Comparison of ENCODE assay signal across 23 cellular contexts in genomic region chr6:164345340-164345739, GRCh38.
DNase-seq lines count a peak whose midpoint lies in the region; ATAC-seq, FAIRE-seq and TF ChIP-seq lines count a peak whose summit lies in the region.
"Had no signal": no experiment of that assay in that cellular context is flagged by ENCODE, and none has a peak within 500 bp of the region (broad histone marks: within the 10 kb centered on the region; RNA-seq: fewer than 3 reads in every experiment).

No MANE protein-coding gene starts in this region.

- DNase-seq in caudate nucleus (lab: John Stamatoyannopoulos, UW) = no peak
- peak; percentile 12 for DNase-seq in retina
- DNase-seq in GM12892 (ENCODE audit: insufficient read length) = no peak
- DNase-seq: activated CD4-positive, alpha-beta T cell treated with anti-CD3 and anti-CD28 coated beads, Interleukin-2, amount 50 U/mL, for 4 hours; activated gamma-delta T cell treated with Interleukin-2 at 50 U/mL for 16 hours; activated naive CD8-positive, alpha-beta T cell treated with anti-CD3 and anti-CD28 coated beads, Interleukin-2, amount 50 U/mL, for 24 hours; activated T-cell treated with anti-CD3 and anti-CD28 coated beads, Interleukin-2, amount 50 U/mL, for 48 hours; immature natural killer cell; NCI-H1048; OCI-M1; SK-N-SH; stimulated activated naive B cell treated with anti-CD40 and anti-IgM and Interleukin-4, amounts not matched to agents 10 μg/mL and 1 μg/mL and 100 μg/mL, for 72 hours; upper lobe of left lung had no signal

- no peak for ATAC-seq in GM18909 (IDR thresholded peaks at IDR 0.05; ENCODE audit: poor library complexity, unreplicated experiment)
- ATAC-seq in HG03460 (IDR thresholded peaks at IDR 0.05; ENCODE audit: unreplicated experiment) = no peak
- no peak for ATAC-seq in GM18517 (IDR thresholded peaks at IDR 0.05; ENCODE audit: unreplicated experiment)
- ATAC-seq: activated naive CD8-positive, alpha-beta T cell treated with anti-CD3 and anti-CD28 coated beads, Interleukin-2, amount 50 U/mL, for 24 hours; body of pancreas; stimulated activated naive B cell treated with anti-CD40 and anti-IgM and Interleukin-4, amounts not matched to agents 10 μg/mL and 1 μg/mL and 100 μg/mL, for 72 hours had no signal

- H3K27ac ChIP-seq in HUES64 (ENCODE audit: low read depth, low read length) (peak overlapping the region; percentile 98), caudate nucleus (ENCODE audit: low read depth, low read length) (peak overlapping the region; percentile 73), iPS-18a (ENCODE audit: low read length) (peak overlapping the region; percentile 59)
- H3K27ac ChIP-seq: body of pancreas, hepatocyte, prostate gland, upper lobe of left lung had no signal

- WGBS in HUES64 = 35% methylated on average over 3 of the region's 3 CpGs

- H3K4me3 ChIP-seq in HUES64 (ENCODE audit: low read length) (peak overlapping the region; percentile 5; the same call in 1 of the 2 replicates), iPS-18a (ENCODE audit: low read length) (peak overlapping the region; percentile 11)
- H3K4me3 ChIP-seq: body of pancreas, hepatocyte, prostate gland, upper lobe of left lung had no signal

- H3K4me1 ChIP-seq in HUES64 (ENCODE audit: insufficient read depth, low read length) (peaks cover 19% of the 10 kb centered on the region), iPS-18a (ENCODE audit: control insufficient read depth, low read depth, low read length) (peaks cover 29% of the 10 kb centered on the region)
- H3K4me1 ChIP-seq: prostate gland, upper lobe of left lung had no signal

- H3K9ac ChIP-seq in HUES64 (ENCODE audit: low read depth, low read length) (peak overlapping the region; percentile 34; the same call in 1 of the 2 replicates), iPS-18a (ENCODE audit: low read length) (peak overlapping the region; percentile 21)
- H3K9ac ChIP-seq: SK-N-SH had no signal

- TF ChIP-seq POLR2A in GM12892 (IDR thresholded peaks at IDR 0.05; ENCODE audit: low read depth, low read length) = no peak

- FAIRE-seq in GM12892 (lab: Jason Lieb, UNC) = no peak
- FAIRE-seq: endothelial cell of umbilical vein, frontal cortex had no signal

- H3K9me3 ChIP-seq in HUES64 (ENCODE audit: insufficient read depth, low read depth, low read length) (peaks cover 15% of the 10 kb centered on the region), iPS-18a (ENCODE audit: control insufficient read depth, low read depth, low read length) (no peaks in the 10 kb centered on the region)
- H3K9me3 ChIP-seq: body of pancreas, prostate gland, SK-N-SH, upper lobe of left lung had no signal

- H3K36me3 ChIP-seq in HUES64 (ENCODE audit: insufficient read depth, low read length) (no peaks in the 10 kb centered on the region), iPS-18a (ENCODE audit: control insufficient read depth, low read depth, low read length) (no peaks in the 10 kb centered on the region)
- H3K36me3 ChIP-seq: prostate gland, upper lobe of left lung had no signal

- H3K27me3 ChIP-seq in HUES64 (ENCODE audit: insufficient read depth, low read length) = no peaks in the 10 kb centered on the region
- no peaks in the 10 kb centered on the region for H3K27me3 ChIP-seq in iPS-18a (ENCODE audit: control insufficient read depth, insufficient read depth, low read length)
- H3K27me3 ChIP-seq: body of pancreas, hepatocyte, upper lobe of left lung had no signal
